Comparison of ENCODE assay signal across 1 cellular context in genomic region chr3:150687613-150688012, GRCh38.
TF ChIP-seq lines count a peak whose summit lies in the region.

No MANE protein-coding gene starts in this region.

TF ChIP-seq in K562, 482 proteins besides CTCF, POLR2A, EP300 and RAD21 (continued from another document):
- no peak for TF ChIP-seq YY1 (IDR thresholded peaks at IDR 0.05; ENCODE audit: borderline replicate concordance in 1 of 3, control insufficient read depth in 1 of 3, extremely low read depth in 1 of 3, insufficient read depth in 3 of 3, insufficient read length in 1 of 3, insufficient replicate concordance in 2 of 3, low read depth in 1 of 3, low read length in 2 of 3)
- TF ChIP-seq SMARCA5 (IDR thresholded peaks at IDR 0.05), result no peak
- no peak for TF ChIP-seq MAFF (IDR thresholded peaks at IDR 0.05; ENCODE audit: low read length)
